In genomic region chr2:192159215-192159614, GRCh38 we compare ENCODE assay signal across 18 cellular contexts. TPM values are rescaled to one million over a fixed set of nuclear protein-coding genes. Genes with fewer than 3 reads are reported as not detected.
"Had no signal": no experiment of that assay in that cellular context is flagged by ENCODE, and none has a peak within 500 bp of the region (broad histone marks: within the 10 kb centered on the region; RNA-seq: fewer than 3 reads in every experiment).

No MANE protein-coding gene starts in this region.

- H3K4me3 ChIP-seq: esophagus muscularis mucosa, right atrium auricular region, spleen had no signal

- DNase-seq: activated CD4-positive, alpha-beta memory T cell treated with anti-CD3 and anti-CD28 coated beads, Interleukin-2, amount 10 ng/mL, durations not matched to agents 7 days and 5 days; activated CD4-positive, alpha-beta T cell treated with anti-CD3 and anti-CD28 coated beads for 1 hour; activated effector memory CD4-positive, alpha-beta T cell treated with Interleukin-2 at 50 U/mL for 16 hours; amygdala; brain microvascular endothelial cell; left colon; mammary epithelial cell; naive thymus-derived CD4-positive, alpha-beta T cell; spleen; stimulated activated CD4-positive, alpha-beta T cell treated with anti-CD3 and anti-CD28 coated beads, Interleukin-1b, Interleukin-23, amount 100 ng/mL, for 48 hours; stimulated activated naive CD4-positive, alpha-beta T cell; substantia nigra; trophoblast cell had no signal

- H3K36me3 ChIP-seq: brain microvascular endothelial cell, esophagus muscularis mucosa, right atrium auricular region, spleen had no signal

- H3K9me3 Mint-ChIP-seq: activated CD4-positive, alpha-beta memory T cell treated with anti-CD3 and anti-CD28 coated beads, Interleukin-2, amount 10 ng/mL, durations not matched to agents 7 days and 5 days; naive thymus-derived CD4-positive, alpha-beta T cell had no signal

- H3K36me3 Mint-ChIP-seq: activated naive CD8-positive, alpha-beta T cell; naive thymus-derived CD4-positive, alpha-beta T cell had no signal

- H3K27ac Mint-ChIP-seq: activated CD4-positive, alpha-beta memory T cell treated with anti-CD3 and anti-CD28 coated beads, Interleukin-2, amount 10 ng/mL, durations not matched to agents 7 days and 5 days; activated naive CD8-positive, alpha-beta T cell had no signal

- H3K27me3 ChIP-seq: brain microvascular endothelial cell, esophagus muscularis mucosa, right atrium auricular region, spleen had no signal

- H3K9me3 ChIP-seq: esophagus muscularis mucosa, right atrium auricular region, spleen had no signal

- H3K4me3 Mint-ChIP-seq: activated CD4-positive, alpha-beta memory T cell treated with anti-CD3 and anti-CD28 coated beads, Interleukin-2, amount 10 ng/mL, durations not matched to agents 7 days and 5 days; activated naive CD8-positive, alpha-beta T cell; naive thymus-derived CD4-positive, alpha-beta T cell had no signal

- ATAC-seq: left colon; naive thymus-derived CD4-positive, alpha-beta T cell had no signal

- H3K27ac ChIP-seq: brain microvascular endothelial cell, esophagus muscularis mucosa, right atrium auricular region, spleen had no signal

RNA-seq across cellular contexts. Expression of gene TMEFF2, which starts 35.5 kb away (rescaled TPM):
- total RNA-seq: activated CD4-positive, alpha-beta memory T cell treated with anti-CD3 and anti-CD28 coated beads, Interleukin-2, amount 10 ng/mL, durations not matched to agents 7 days and 5 days; mammary epithelial cell; mononuclear cell; naive thymus-derived CD4-positive, alpha-beta T cell; spleen; T-helper 2 cell treated with Interferon-gamma antibody and Interleukin-4, amounts not matched to agents 100 ng/mL and 5 ng/mL, for 36 hours had no signal
